In the genomic region with DNA sequence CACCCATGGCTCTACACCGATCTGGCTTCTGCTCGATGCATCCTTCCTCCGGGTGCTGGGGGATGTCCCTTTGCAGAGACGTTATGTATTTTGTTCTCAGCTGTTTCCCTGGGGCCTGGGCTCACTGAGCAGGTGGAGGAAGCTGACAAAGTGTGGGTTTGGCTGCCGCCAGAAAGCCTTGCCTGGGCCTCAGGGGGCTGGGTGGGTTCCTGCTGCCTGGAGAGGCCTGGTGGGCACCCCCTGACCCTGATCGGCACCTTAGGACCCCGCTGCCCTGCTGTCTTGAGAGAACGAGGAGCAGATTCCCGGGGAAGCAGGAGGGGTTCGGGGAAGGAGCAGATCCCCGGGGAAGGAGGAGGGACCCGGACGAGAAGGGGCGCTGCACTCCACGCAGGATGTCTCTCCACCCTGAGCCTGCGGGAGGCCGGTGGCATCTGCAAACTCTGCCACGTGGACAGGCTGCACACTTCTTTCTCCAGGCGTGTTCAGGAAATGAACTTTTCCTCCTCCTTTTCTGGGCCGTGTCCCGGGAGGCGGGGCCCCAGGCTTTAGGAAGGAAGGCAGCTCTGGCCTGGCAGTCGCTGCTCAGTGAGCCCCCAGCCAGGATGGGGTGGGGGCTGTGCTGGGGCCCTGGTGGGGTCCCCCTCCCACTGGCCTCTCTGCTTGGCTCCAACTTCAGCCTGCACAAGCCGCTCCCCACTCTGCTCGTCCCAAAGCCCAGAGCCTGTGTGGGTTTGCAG, we compare ENCODE assay signal across 9 cellular contexts.
A peak's percentile ranks its signal among the peaks of the same experiment; 100 is the strongest.
DNase-seq lines count a peak whose midpoint lies in the region; ATAC-seq and TF ChIP-seq lines count a peak whose summit lies in the region.
"Had no signal": no experiment of that assay in that cellular context is flagged by ENCODE, and none has a peak within 500 bp of the region (broad histone marks: within the 10 kb centered on the region; RNA-seq: fewer than 3 reads in every experiment).

No MANE protein-coding gene starts in this region.

- H3F3A ChIP-seq in PC-3 (ENCODE audit: low read length, unreplicated experiment) = no peaks in the 10 kb centered on the region

- no peaks in the 10 kb centered on the region for H3K9me3 Mint-ChIP-seq in osteocyte (ENCODE audit: unreplicated experiment)
- H3K9me3 Mint-ChIP-seq in progenitor cell of endocrine pancreas (ENCODE audit: low read depth) = no peaks in the 10 kb centered on the region

- H3K4me3 Mint-ChIP-seq in osteocyte (ENCODE audit: unreplicated experiment) = no peak overlapping the region
- no peak overlapping the region for H3K4me3 Mint-ChIP-seq in progenitor cell of endocrine pancreas (ENCODE audit: low read depth)

- H4K20me1 ChIP-seq in PC-3 (ENCODE audit: low read length) = no peaks in the 10 kb centered on the region

- POLR2A ChIA-PET in BJ (lab: Charles Lee) (interaction anchor here (1.0 kb wide), 1 partner anchor 28 kb away, joined by 3 read pairs; no protein-coding TSS in a partner anchor), PC-3 (lab: Charles Lee; ENCODE audit: unreplicated experiment) (no interaction called here)

- no peak overlapping the region for H2AFZ ChIP-seq in PC-3 (ENCODE audit: low read length)

- WGBS in esophagus squamous epithelium, 2 donors = 0 to 19% methylated on average over 3 to 13 of the region's 25 CpGs

- H3K79me2 ChIP-seq in PC-3 (ENCODE audit: low read length) = no peaks in the 10 kb centered on the region

- H3K27ac Mint-ChIP-seq in osteocyte (ENCODE audit: unreplicated experiment) = peak overlapping the region; percentile 80
- H3K27ac Mint-ChIP-seq in progenitor cell of endocrine pancreas = no peak overlapping the region

- H3K4me2 ChIP-seq in PC-3 (ENCODE audit: low read length) = no peak overlapping the region

- H3K27me3 ChIP-seq in BJ (ENCODE audit: control insufficient read depth, insufficient read depth, low read length) (no peaks in the 10 kb centered on the region), PC-3 (ENCODE audit: low read length) (no peaks in the 10 kb centered on the region), esophagus squamous epithelium (no peaks in the 10 kb centered on the region)
- H3K27me3 ChIP-seq: foreskin keratinocyte had no signal

- no peaks in the 10 kb centered on the region for H3K9me2 ChIP-seq in PC-3 (replicated peaks; ENCODE audit: low read length)

- H3K9me3 ChIP-seq in PC-3 (ENCODE audit: low read length) = no peaks in the 10 kb centered on the region
- H3K9me3 ChIP-seq in esophagus squamous epithelium = no peaks in the 10 kb centered on the region

- BruUV-seq in PC-3 (replicated peaks; lab: Mats Ljungman, UMichigan) = no TSS peak

- no peak overlapping the region for H3K4me3 ChIP-seq in BJ (ENCODE audit: low read depth, low read length)
- H3K4me3 ChIP-seq in PC-3 (ENCODE audit: low read length) = no peak overlapping the region
- no peak overlapping the region for H3K4me3 ChIP-seq in esophagus squamous epithelium

- peak; percentile 41 for DNase-seq in BJ (ENCODE audit: low read depth)
- DNase-seq in PC-3 = no peak
- no peak for DNase-seq in esophagus squamous epithelium (lab: John Stamatoyannopoulos, UW)
- no peak for DNase-seq in osteocyte (ENCODE audit: extremely low spot score, unreplicated experiment)
- DNase-seq in activated effector memory CD4-positive, alpha-beta T cell treated with Interleukin-2 at 50 U/mL for 16 hours = no peak
- DNase-seq in progenitor cell of endocrine pancreas (ENCODE audit: low spot score, unreplicated experiment) = no peak
- DNase-seq in NCI-H1092 treated with DMSO at 0.1 percent for 48 hours (lab: John Stamatoyannopoulos, UW) = no peak

- no peaks in the 10 kb centered on the region for H3K4me1 ChIP-seq in PC-3 (ENCODE audit: insufficient read depth, low read length)
- H3K4me1 ChIP-seq in esophagus squamous epithelium = peaks cover 11 to 27% (median 21%) of the 10 kb centered on the region in 3 donors
- H3K4me1 ChIP-seq: foreskin keratinocyte had no signal

- H3K9ac ChIP-seq in PC-3 (ENCODE audit: low read length) = no peak overlapping the region

- TF ChIP-seq CTCF in BJ (IDR thresholded peaks at IDR 0.05; ENCODE audit: insufficient read depth, low read depth, low read length) (peak; percentile 41), PC-3 (conservative IDR thresholded peaks at IDR 0.05; ENCODE audit: low read depth, low read length) (no peak), esophagus squamous epithelium (IDR thresholded peaks at IDR 0.05) (no peak), osteocyte (IDR thresholded peaks at IDR 0.05) (peak; percentile 41), progenitor cell of endocrine pancreas (IDR thresholded peaks at IDR 0.05; ENCODE audit: unreplicated experiment) (no peak)

- H3K27ac ChIP-seq in PC-3 (ENCODE audit: low read length) (no peak overlapping the region), esophagus squamous epithelium (peak overlapping the region in 3 of 4 donors; percentile 53 to 78 (median 69))
- H3K27ac ChIP-seq: foreskin keratinocyte had no signal

- no peaks in the 10 kb centered on the region for H3K27me3 Mint-ChIP-seq in osteocyte (ENCODE audit: unreplicated experiment)
- peaks cover 5% of the 10 kb centered on the region for H3K27me3 Mint-ChIP-seq in progenitor cell of endocrine pancreas

- CTCF ChIA-PET in BJ (lab: Yijun Ruan, JAX) (interaction anchor here (0.6 to 2.0 kb wide), 6 partner anchors 15 to 235 kb away, joined by 3 to 6 read pairs (median 4); no protein-coding TSS in a partner anchor), PC-3 (lab: Charles Lee) (no interaction called here)

- intact Hi-C loops in PC-3 (cut with micrococcal nuclease) (no loop called here), esophagus squamous epithelium (cut with DNase I) (no loop called here)

- H3K4me1 Mint-ChIP-seq in osteocyte (ENCODE audit: unreplicated experiment) = peaks cover 32% of the 10 kb centered on the region
- no peaks in the 10 kb centered on the region for H3K4me1 Mint-ChIP-seq in progenitor cell of endocrine pancreas (ENCODE audit: low read depth)

- H3K36me3 Mint-ChIP-seq in osteocyte (ENCODE audit: unreplicated experiment) (no peaks in the 10 kb centered on the region), progenitor cell of endocrine pancreas (ENCODE audit: insufficient read depth) (no peaks in the 10 kb centered on the region)

- no peaks in the 10 kb centered on the region for H3K36me3 ChIP-seq in BJ (ENCODE audit: control insufficient read depth, insufficient read depth, low read length)
- H3K36me3 ChIP-seq in PC-3 (ENCODE audit: low read depth, low read length) = no peaks in the 10 kb centered on the region
- no peaks in the 10 kb centered on the region for H3K36me3 ChIP-seq in esophagus squamous epithelium

- 0 out of 2 replicates have a peak, but pooled peaks have one; percentile 31 for ATAC-seq in PC-3
- no peak for ATAC-seq in HG03139 (IDR thresholded peaks at IDR 0.05; ENCODE audit: unreplicated experiment)
- ATAC-seq: foreskin keratinocyte had no signal

- TF ChIP-seq POLR2A in esophagus squamous epithelium (IDR thresholded peaks at IDR 0.05) = no peak

Comparison
In these comparisons a context has a peak if more than half of its experiments do, and no peak if none do; other contexts are left out.
1. CTCF ChIP-seq: peak in BJ (single experiment) and osteocyte (single experiment); none in PC-3 (single experiment), esophagus squamous epithelium (0 of 6) and progenitor cell of endocrine pancreas (single experiment).